Comparison of ENCODE assay signal across 7 cellular contexts in genomic region chr9:122370303-122370702, GRCh38. TPM values are rescaled to one million over a fixed set of nuclear protein-coding genes. Genes with fewer than 3 reads are reported as not detected.
DNase-seq lines count a peak whose midpoint lies in the region; ATAC-seq, FAIRE-seq and TF ChIP-seq lines count a peak whose summit lies in the region.

No MANE protein-coding gene starts in this region.

- no peak for FAIRE-seq in RCC 7860 (lab: Jason Lieb, UNC)

- peaks cover 0 to 24% (median 0%) of the 10 kb centered on the region in 7 donors for H3K27me3 ChIP-seq in spleen (replicated peaks in 1 of 7)

- TF ChIP-seq POLR2A in NB4 (IDR thresholded peaks at IDR 0.05; ENCODE audit: extremely low read depth, insufficient read length), result no peak
- peak; percentile 1 for TF ChIP-seq POLR2A in erythroblast (IDR thresholded peaks at IDR 0.05; ENCODE audit: low read length)
- TF ChIP-seq POLR2A in spleen (IDR thresholded peaks at IDR 0.05), result no peak

- TF ChIP-seq CTCF in NB4 (IDR thresholded peaks at IDR 0.05; ENCODE audit: low read depth, low read length) (no peak), spleen (IDR thresholded peaks at IDR 0.05 in 8 of 11, conservative IDR thresholded peaks at IDR 0.05 in 3 of 11) (no peak)

- peak overlapping the region in 6 of 8 donors; percentile 29 to 78 (median 68) for H3K27ac ChIP-seq in spleen

- DNase-seq in NB4 (ENCODE audit: low read depth), result peak; percentile 71
- DNase-seq in erythroblast (lab: John Stamatoyannopoulos, UW), result peak; percentile 27 to 34
- DNase-seq in spleen, result peak; percentile 84
- DNase-seq in NCI-H146 treated with DMSO at 0.1 percent for 48 hours (lab: John Stamatoyannopoulos, UW; ENCODE audit: unreplicated experiment), result no peak
- DNase-seq in RCC 7860 (ENCODE audit: low spot score), result no peak

- intact Hi-C loops in spleen (cut with DNase I; ENCODE audit: low total_unique reads), result no loop called here

- 30 to 53% (median 43%) methylated on average over 5 of the region's 5 CpGs for WGBS in spleen, 5 donors

- peak overlapping the region; percentile 56 for H3K4me3 ChIP-seq in NB4 (ENCODE audit: low read depth, low read length)
- peak overlapping the region; percentile 30 to 69 (median 51) for H3K4me3 ChIP-seq in spleen

- ATAC-seq in GM21619 (IDR thresholded peaks at IDR 0.05; ENCODE audit: unreplicated experiment), result peak; percentile 35
- no peak for ATAC-seq in HG02623 (IDR thresholded peaks at IDR 0.05; ENCODE audit: unreplicated experiment)

- peaks cover 7 to 45% (median 21%) of the 10 kb centered on the region in 6 donors for H3K4me1 ChIP-seq in spleen

- H3K36me3 ChIP-seq in spleen, result no peaks in the 10 kb centered on the region

- no peaks in the 10 kb centered on the region for H3K9me3 ChIP-seq in spleen

RNA-seq across cellular contexts. Expression of gene PTGS1, which starts 0.5 kb away (rescaled TPM):
- total RNA-seq in spleen, result 10 to 100 TPM; 13.6 to 18.6 (median 15.3) TPM
- 1 to 10 TPM; 2.8 to 5.9 (median 4.9) TPM for polyA plus RNA-seq in spleen

Comparison
In these comparisons a context has a peak if more than half of its experiments do, and no peak if none do; other contexts are left out.
1. DNase-seq: peak in NB4 (single experiment), erythroblast (2 of 2) and spleen (single experiment); none in NCI-H146 treated with DMSO at 0.1 percent for 48 hours (single experiment) and RCC 7860 (single experiment).